In genomic region chr1:156858959-156859522, GRCh38 we compare ENCODE assay signal across 9 cellular contexts. TPM values are rescaled to one million over a fixed set of nuclear protein-coding genes. Genes with fewer than 3 reads are reported as not detected.
DNase-seq lines count a peak whose midpoint lies in the region; ATAC-seq, FAIRE-seq and TF ChIP-seq lines count a peak whose summit lies in the region.
"Had no signal": no experiment of that assay in that cellular context is flagged by ENCODE, and none has a peak within 500 bp of the region (broad histone marks: within the 10 kb centered on the region; RNA-seq: fewer than 3 reads in every experiment).

Gene INSRR (minus strand): TSS chr1:156859117. CDS start chr1:156858621, 496 bp downstream.

- H3K4me3 ChIP-seq in astrocyte of the cerebellum (ENCODE audit: low read depth, low read length) (peak within 1 kb of the TSS; percentile 33), kidney (ENCODE audit: low read length in 2 of 2) (peak within 1 kb of the TSS in 1 of 2 donors; percentile 25), upper lobe of right lung (peak within 1 kb of the TSS; percentile 30)

- in situ Hi-C loops in astrocyte of the cerebellum (cut with HindIII; ENCODE audit: low sequenced_read_pairs) = loop anchor here (5.0 kb wide), 1 partner anchor 142 kb away; no protein-coding TSS in a partner anchor

- no peak for ATAC-seq in activated T-cell treated with anti-CD3 and anti-CD28 coated beads, Interleukin-2, amount 50 U/mL, for 72 hours (replicated peaks in 1 of 2)
- no peak for ATAC-seq in upper lobe of right lung

- no peaks in the 10 kb centered on the region for H3K9me3 ChIP-seq in kidney (ENCODE audit: control insufficient read depth in 1 of 2, low read length in 2 of 2)
- H3K9me3 ChIP-seq in upper lobe of right lung = no peaks in the 10 kb centered on the region

- no peak within 1 kb of the TSS for H3K9ac ChIP-seq in kidney (ENCODE audit: low read length in 2 of 2)

- no peaks in the 10 kb centered on the region for H3K9me3 Mint-ChIP-seq in activated T-cell treated with anti-CD3 and anti-CD28 coated beads, Interleukin-2, amount 50 U/mL, for 72 hours

- intact Hi-C loops in kidney (cut with DNase I) (loop anchor here (10.0 kb wide), 1 partner anchor 64 kb away; no protein-coding TSS in a partner anchor), upper lobe of right lung (cut with DNase I) (no loop called here)

- H3K4me1 ChIP-seq in kidney (ENCODE audit: control insufficient read depth in 1 of 2, insufficient read depth in 1 of 2, low read depth in 1 of 2, low read length in 2 of 2) (peaks cover 0 to 10% of the 10 kb centered on the region in 2 donors), upper lobe of right lung (peaks cover 26% of the 10 kb centered on the region)

- no peak within 1 kb of the TSS for H3K27ac Mint-ChIP-seq in activated T-cell treated with anti-CD3 and anti-CD28 coated beads, Interleukin-2, amount 50 U/mL, for 72 hours

- H3K27me3 Mint-ChIP-seq in activated T-cell treated with anti-CD3 and anti-CD28 coated beads, Interleukin-2, amount 50 U/mL, for 72 hours (ENCODE audit: low read depth) = peaks cover 55% of the 10 kb centered on the region

- peak within 1 kb of the TSS; percentile 86 to 91 for H3K4me3 Mint-ChIP-seq in activated T-cell treated with anti-CD3 and anti-CD28 coated beads, Interleukin-2, amount 50 U/mL, for 72 hours

- H3K36me3 ChIP-seq in kidney (ENCODE audit: control insufficient read depth in 1 of 2, insufficient read depth in 2 of 2, low read length in 2 of 2) (no peaks in the 10 kb centered on the region), upper lobe of right lung (no peaks in the 10 kb centered on the region)

- peaks cover 0 to 2% of the 10 kb centered on the region in 2 donors for H3K36me3 Mint-ChIP-seq in activated T-cell treated with anti-CD3 and anti-CD28 coated beads, Interleukin-2, amount 50 U/mL, for 72 hours (ENCODE audit: insufficient read depth in 2 of 2)

- peaks cover 65% of the 10 kb centered on the region for H3K27me3 ChIP-seq in upper lobe of right lung

- TF ChIP-seq CTCF in astrocyte of the cerebellum (IDR thresholded peaks at IDR 0.05; ENCODE audit: low read depth, low read length, missing control alignments) = no peak
- TF ChIP-seq CTCF in kidney (IDR thresholded peaks at IDR 0.05; ENCODE audit: borderline replicate concordance, extremely low read depth, insufficient read depth) = no peak
- TF ChIP-seq CTCF in upper lobe of right lung (IDR thresholded peaks at IDR 0.05) = no peak
- TF ChIP-seq CTCF in D721Med (IDR thresholded peaks at IDR 0.05; ENCODE audit: insufficient read depth, missing control alignments) = no peak

- no peak within 1 kb of the TSS for H3K27ac ChIP-seq in kidney (ENCODE audit: low read depth in 2 of 2, low read length in 2 of 2)
- no peak within 1 kb of the TSS for H3K27ac ChIP-seq in upper lobe of right lung

- DNase-seq in activated T-cell treated with anti-CD3 and anti-CD28 coated beads, Interleukin-2, amount 50 U/mL, for 72 hours = no peak
- DNase-seq in activated T-cell treated with anti-CD3 and anti-CD28 coated beads for 4 hours = no peak
- DNase-seq in astrocyte of the cerebellum (ENCODE audit: low read depth) = no peak
- peak; percentile 73 for DNase-seq in kidney
- DNase-seq in upper lobe of right lung = no peak
- DNase-seq in HPDE6-E6E7 (ENCODE audit: extremely low spot score) = no peak
- no peak for DNase-seq in GM19240 (ENCODE audit: insufficient read length, low spot score)
- no peak for DNase-seq in D721Med (ENCODE audit: insufficient read length, low spot score)

- peaks cover 47% of the 10 kb centered on the region for H3K4me1 Mint-ChIP-seq in activated T-cell treated with anti-CD3 and anti-CD28 coated beads, Interleukin-2, amount 50 U/mL, for 72 hours (ENCODE audit: low read depth)

- FAIRE-seq in kidney (lab: Jason Lieb, UNC) (no peak), D721Med (lab: Jason Lieb, UNC) (no peak)

RNA-seq across cellular contexts. Expression of gene INSRR, which starts in this region (rescaled TPM):
- under 1 TPM; 0.17 to 0.30 TPM for total RNA-seq in activated T-cell treated with anti-CD3 and anti-CD28 coated beads, Interleukin-2, amount 50 U/mL, for 72 hours
- 0.35 TPM for total RNA-seq in kidney
- 2.4 TPM for polyA plus RNA-seq in kidney (ENCODE audit: insufficient read depth, low read depth, low replicate concordance)
- not detected for total RNA-seq in upper lobe of right lung
- total RNA-seq: kidney epithelial cell had no signal
